ENCODE assay signal across 1 cellular context in genomic region chr9:2622361-2623045, GRCh38.
A peak's percentile ranks its signal among the peaks of the same experiment; 100 is the strongest.
TF ChIP-seq lines count a peak whose summit lies in the region.

No MANE protein-coding gene starts in this region.

TF ChIP-seq in WTC11, 78 proteins besides CTCF, POLR2A, EP300 and RAD21 (continued from another document):
- TF ChIP-seq ZNF532 (CRISPR knock-in tag; IDR thresholded peaks at IDR 0.05; ENCODE audit: borderline replicate concordance) (no peak), ZMAT4 (CRISPR knock-in tag; IDR thresholded peaks at IDR 0.05) (no peak), MAX (CRISPR knock-in tag; IDR thresholded peaks at IDR 0.05) (no peak), ERG (CRISPR knock-in tag; IDR thresholded peaks at IDR 0.05) (no peak), GTF2I (CRISPR knock-in tag; conservative IDR thresholded peaks at IDR 0.05) (no peak), AR (CRISPR knock-in tag; IDR thresholded peaks at IDR 0.05) (no peak), ZNF138 (CRISPR knock-in tag; conservative IDR thresholded peaks at IDR 0.05) (no peak), ARID4B (CRISPR knock-in tag; IDR thresholded peaks at IDR 0.05; ENCODE audit: borderline replicate concordance) (0 out of 2 replicates have a peak, but pooled peaks have one; percentile 41), JUN (CRISPR knock-in tag; IDR thresholded peaks at IDR 0.05) (no peak), FOXP4 (CRISPR knock-in tag; IDR thresholded peaks at IDR 0.05) (no peak), HMGXB4 (CRISPR knock-in tag; IDR thresholded peaks at IDR 0.05) (peak; percentile 73)
